In the genomic region with DNA sequence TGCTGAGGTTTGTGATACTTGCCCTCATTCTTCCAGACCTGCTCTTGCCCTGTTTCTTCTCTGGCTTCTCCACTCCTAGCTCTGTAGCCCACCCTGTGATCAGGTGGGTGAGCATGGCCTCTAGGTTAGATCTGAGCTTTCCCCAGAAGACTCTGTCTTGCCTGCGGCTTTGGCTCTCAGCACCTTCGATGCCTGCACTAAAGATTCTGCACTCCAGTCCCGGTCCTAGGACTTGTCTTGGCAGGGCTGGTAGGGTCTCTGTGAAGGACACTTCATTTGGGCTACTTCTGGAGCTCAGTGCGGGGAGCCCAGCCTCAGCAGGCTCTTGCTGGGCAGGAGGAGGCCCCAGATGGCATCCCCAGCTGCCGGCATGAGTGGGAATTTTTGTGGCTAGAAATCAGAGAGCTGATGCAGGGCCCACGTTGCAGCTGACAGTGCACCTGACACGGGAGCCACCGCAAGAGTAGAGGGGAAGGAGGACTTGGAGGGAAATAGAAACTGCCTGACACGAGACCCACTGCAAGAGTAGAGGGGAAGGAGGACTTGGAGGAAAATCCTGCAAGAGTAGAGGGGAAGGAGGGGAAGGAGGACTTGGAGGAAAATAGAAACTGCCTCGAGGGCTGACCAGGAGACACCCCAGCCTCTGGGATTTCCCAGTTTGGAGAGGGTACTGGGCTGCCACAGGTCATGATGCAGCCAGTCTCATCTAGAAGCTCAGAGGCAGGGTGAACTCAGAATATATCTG, we compare ENCODE assay signal across 16 cellular contexts.
"Had no signal": no experiment of that assay in that cellular context is flagged by ENCODE, and none has a peak within 500 bp of the region (broad histone marks: within the 10 kb centered on the region; RNA-seq: fewer than 3 reads in every experiment).

No MANE protein-coding gene starts in this region.

- H3K27ac ChIP-seq: gastroesophageal sphincter, psoas muscle, right lobe of liver, transverse colon had no signal

- DNase-seq: activated CD4-positive, alpha-beta memory T cell treated with anti-CD3 and anti-CD28 coated beads for 36 hours; activated CD4-positive, CD25-positive, alpha-beta regulatory T cell treated with anti-CD3 and anti-CD28 coated beads, Interleukin-2, amount 50 U/mL, for 72 hours; activated naive CD4-positive, alpha-beta T cell treated with Interleukin-2 at 50 U/mL for 16 hours; cortex of kidney; effector memory CD8-positive, alpha-beta T cell; midbrain; nucleus accumbens; psoas muscle; right lobe of liver; stimulated activated CD4-positive, alpha-beta T cell treated with anti-CD3 and anti-CD28 coated beads, Interleukin-2, amount 100 ng/mL, for 24 hours; stimulated activated naive B cell treated with anti-CD40 and anti-IgM and Interleukin-4, amounts not matched to agents 10 μg/mL and 1 μg/mL and 100 μg/mL, for 72 hours; substantia nigra had no signal

- H3K27ac Mint-ChIP-seq: activated CD4-positive, alpha-beta memory T cell treated with anti-CD3 and anti-CD28 coated beads for 36 hours; activated T-helper 1 cell treated with anti-CD3 and anti-CD28 coated beads, Interleukin-12 subunit alpha, Interleukin-12 subunit beta, Interleukin-2, Interleukin-4 antibody, amounts not matched to agents 30 ng/mL and 10 ng/mL and 1 ng/mL, durations not matched to agents 14 hours and 24 hours and 36 hours; effector memory CD8-positive, alpha-beta T cell; natural killer cell treated with Interleukin-12 subunit alpha and Interleukin-12 subunit beta and Interleukin-15 and Interleukin-18, amount 100 ng/mL, for 72 hours; stimulated activated naive B cell treated with anti-CD40 and anti-IgM and Interleukin-4, amounts not matched to agents 10 μg/mL and 1 μg/mL and 100 μg/mL, for 72 hours had no signal

- H3K36me3 Mint-ChIP-seq: activated CD4-positive, alpha-beta memory T cell treated with anti-CD3 and anti-CD28 coated beads for 36 hours; natural killer cell treated with Interleukin-12 subunit alpha and Interleukin-12 subunit beta and Interleukin-15 and Interleukin-18, amount 100 ng/mL, for 72 hours; stimulated activated naive B cell treated with anti-CD40 and anti-IgM and Interleukin-4, amounts not matched to agents 10 μg/mL and 1 μg/mL and 100 μg/mL, for 72 hours had no signal

- H3K9me3 Mint-ChIP-seq: activated CD4-positive, alpha-beta memory T cell treated with anti-CD3 and anti-CD28 coated beads for 36 hours; activated T-helper 1 cell treated with anti-CD3 and anti-CD28 coated beads, Interleukin-12 subunit alpha, Interleukin-12 subunit beta, Interleukin-2, Interleukin-4 antibody, amounts not matched to agents 30 ng/mL and 10 ng/mL and 1 ng/mL, durations not matched to agents 14 hours and 24 hours and 36 hours; effector memory CD8-positive, alpha-beta T cell; natural killer cell treated with Interleukin-12 subunit alpha and Interleukin-12 subunit beta and Interleukin-15 and Interleukin-18, amount 100 ng/mL, for 72 hours; stimulated activated naive B cell treated with anti-CD40 and anti-IgM and Interleukin-4, amounts not matched to agents 10 μg/mL and 1 μg/mL and 100 μg/mL, for 72 hours had no signal

- H3K4me1 Mint-ChIP-seq: stimulated activated naive B cell treated with anti-CD40 and anti-IgM and Interleukin-4, amounts not matched to agents 10 μg/mL and 1 μg/mL and 100 μg/mL, for 72 hours had no signal

- H3K36me3 ChIP-seq: gastroesophageal sphincter, right lobe of liver, transverse colon had no signal

- H3K9me3 ChIP-seq: gastroesophageal sphincter, psoas muscle, right lobe of liver, transverse colon had no signal

- H3K4me3 ChIP-seq: gastroesophageal sphincter, psoas muscle, right lobe of liver, transverse colon had no signal

- ATAC-seq: effector memory CD8-positive, alpha-beta T cell; gastroesophageal sphincter; natural killer cell treated with Interleukin-12 subunit alpha and Interleukin-12 subunit beta and Interleukin-15 and Interleukin-18, amount 100 ng/mL, for 72 hours; psoas muscle; right lobe of liver; stimulated activated naive B cell treated with anti-CD40 and anti-IgM and Interleukin-4, amounts not matched to agents 10 μg/mL and 1 μg/mL and 100 μg/mL, for 72 hours had no signal

- H3K4me3 Mint-ChIP-seq: activated CD4-positive, alpha-beta memory T cell treated with anti-CD3 and anti-CD28 coated beads for 36 hours; activated T-helper 1 cell treated with anti-CD3 and anti-CD28 coated beads, Interleukin-12 subunit alpha, Interleukin-12 subunit beta, Interleukin-2, Interleukin-4 antibody, amounts not matched to agents 30 ng/mL and 10 ng/mL and 1 ng/mL, durations not matched to agents 14 hours and 24 hours and 36 hours; effector memory CD8-positive, alpha-beta T cell; natural killer cell treated with Interleukin-12 subunit alpha and Interleukin-12 subunit beta and Interleukin-15 and Interleukin-18, amount 100 ng/mL, for 72 hours; stimulated activated naive B cell treated with anti-CD40 and anti-IgM and Interleukin-4, amounts not matched to agents 10 μg/mL and 1 μg/mL and 100 μg/mL, for 72 hours had no signal

- H3K27me3 ChIP-seq: right lobe of liver had no signal

- H3K4me1 ChIP-seq: psoas muscle, right lobe of liver, transverse colon had no signal
